23 cellular contexts compared by ENCODE assay signal in genomic region chr1:160911925-160912324, GRCh38. TPM values are rescaled to one million over a fixed set of nuclear protein-coding genes. Genes with fewer than 3 reads are reported as not detected.
A peak's percentile ranks its signal among the peaks of the same experiment; 100 is the strongest.
DNase-seq lines count a peak whose midpoint lies in the region; TF ChIP-seq lines count a peak whose summit lies in the region.
"Had no signal": no experiment of that assay in that cellular context is flagged by ENCODE, and none has a peak within 500 bp of the region (broad histone marks: within the 10 kb centered on the region; RNA-seq: fewer than 3 reads in every experiment).

No MANE protein-coding gene starts in this region.

- no peaks in the 10 kb centered on the region for H3K9me3 ChIP-seq in mesodermal cell (ENCODE audit: control insufficient read depth, low read length)
- no peaks in the 10 kb centered on the region for H3K9me3 ChIP-seq in testis

- peak overlapping the region; percentile 36 for H3K4me3 Mint-ChIP-seq in Calu3 (ENCODE audit: low read depth, unreplicated experiment)
- H3K4me3 Mint-ChIP-seq: CD4-positive, alpha-beta T cell had no signal

- TF ChIP-seq CTCF in Calu3 (IDR thresholded peaks at IDR 0.05; ENCODE audit: unreplicated experiment) (no peak), coronary artery (IDR thresholded peaks at IDR 0.05) (no peak), testis (IDR thresholded peaks at IDR 0.05) (no peak)

- no peaks in the 10 kb centered on the region for H3K9me3 Mint-ChIP-seq in Calu3 (ENCODE audit: low read depth, unreplicated experiment)
- H3K9me3 Mint-ChIP-seq: CD4-positive, alpha-beta T cell had no signal

- no peak overlapping the region for H3K27ac Mint-ChIP-seq in Calu3 (ENCODE audit: unreplicated experiment)
- H3K27ac Mint-ChIP-seq: CD4-positive, alpha-beta T cell had no signal

- peaks cover 64% of the 10 kb centered on the region for H3K27me3 Mint-ChIP-seq in Calu3 (ENCODE audit: unreplicated experiment)
- H3K27me3 Mint-ChIP-seq: CD4-positive, alpha-beta T cell had no signal

- no TSS peak for BruUV-seq in Calu3 (replicated peaks; lab: Mats Ljungman, UMichigan)

- H3K4me1 Mint-ChIP-seq in Calu3 (ENCODE audit: low read depth, unreplicated experiment), result peaks cover 17% of the 10 kb centered on the region

- H3K27me3 ChIP-seq in testis, result no peaks in the 10 kb centered on the region

- TF ChIP-seq POLR2A in testis (IDR thresholded peaks at IDR 0.05), result no peak

- intact Hi-C loops in Calu3 (cut with micrococcal nuclease; ENCODE audit: unreplicated experiment) (no loop called here), testis (cut with DNase I; ENCODE audit: low total_unique reads) (no loop called here)

- peaks cover 21% of the 10 kb centered on the region for H3K4me1 ChIP-seq in mesodermal cell (ENCODE audit: control insufficient read depth, insufficient read depth, low read length, poor library complexity, severe bottlenecking)
- peaks cover 43% of the 10 kb centered on the region for H3K4me1 ChIP-seq in testis

- CTCF ChIA-PET in Calu3 (lab: Charles Lee), result interaction anchor here (1.3 kb wide), 1 partner anchor 42 kb away, joined by 6 read pairs; the partner anchor contains the start of gene ITLN2

- DNase-seq in Calu3 (no peak), coronary artery (ENCODE audit: low spot score) (no peak), testis (no peak), NOMO-1 (lab: John Stamatoyannopoulos, UW; ENCODE audit: unreplicated experiment in 2 of 2) (no peak), nucleus accumbens (lab: John Stamatoyannopoulos, UW) (no peak), NCI-H1436 treated with DMSO at 0.1 percent for 48 hours (lab: John Stamatoyannopoulos, UW) (no peak)
- no peak for DNase-seq in activated CD4-positive, CD25-positive, alpha-beta regulatory T cell (lab: John Stamatoyannopoulos, UW)
- DNase-seq: CD4-positive, alpha-beta T cell; GF-D8; NCI-H1092; NCI-H146; NCI-H2029 treated with DMSO at 0.1 percent for 48 hours; NCI-H2171; NCI-H526 treated with DMSO at 0.1 percent for 48 hours; SHP77 had no signal

- H3K36me3 ChIP-seq in mesodermal cell (ENCODE audit: control insufficient read depth, insufficient read depth, low read length), result no peaks in the 10 kb centered on the region
- H3K36me3 ChIP-seq in testis (ENCODE audit: low read depth, missing control alignments), result no peaks in the 10 kb centered on the region

- H3K4me3 ChIP-seq in coronary artery, result no peak overlapping the region
- H3K4me3 ChIP-seq in mesodermal cell (ENCODE audit: extremely low read depth, insufficient read depth, low read length, poor library complexity, severe bottlenecking), result no peak overlapping the region
- no peak overlapping the region for H3K4me3 ChIP-seq in testis
- H3K4me3 ChIP-seq: SK-N-MC had no signal

- no peaks in the 10 kb centered on the region for H3K36me3 Mint-ChIP-seq in Calu3 (ENCODE audit: insufficient read depth, unreplicated experiment)

- 75 to 90% methylated on average over 1 of the region's 2 CpGs for WGBS in mesodermal cell (ENCODE audit: insufficient coverage in 2 of 2), 2 experiments
- 11 to 17% methylated on average over 2 of the region's 2 CpGs for WGBS in testis, 2 donors

- peak overlapping the region; percentile 50 to 84 for H3K27ac ChIP-seq in coronary artery
- H3K27ac ChIP-seq in mesodermal cell (ENCODE audit: low read depth, low read length, severe bottlenecking), result peak overlapping the region; percentile 98
- H3K27ac ChIP-seq in testis, result peak overlapping the region; percentile 64 to 73
- H3K27ac ChIP-seq: HL-60, SK-N-MC had no signal

RNA-seq across cellular contexts. Expression of gene ITLN1, which starts 26.9 kb away (rescaled TPM):
- total RNA-seq in Calu3 (2022) (0.54 TPM in 1 of 2 replicates, not detected in the other), testis (1 to 10 TPM; 2.3 to 8.8 TPM)
- 0.29 TPM for polyA plus RNA-seq in mesodermal cell (2013, experiment 1 of 2)
- polyA plus RNA-seq in mesodermal cell (2013, experiment 2 of 2), result not detected
- polyA plus RNA-seq in testis (ENCODE audit: insufficient read depth, low read depth, low replicate concordance), result 45.8 TPM
- total RNA-seq: CD4-positive, alpha-beta T cell; HT1080; IMR-90; MCF 10A; RPMI7951 had no signal
- polyA plus RNA-seq: BJ, IMR-90 had no signal

RNA-seq across cellular contexts. Expression of gene ITLN2, which starts 42.7 kb away (rescaled TPM):
- total RNA-seq in Calu3 (2022) (not detected in 2 replicates), testis (1 to 10 TPM in 1 of 2 donors, not detected in 1; 6.4 TPM)
- 7.3 TPM for polyA plus RNA-seq in mesodermal cell (2013, experiment 1 of 2)
- 5.1 TPM for polyA plus RNA-seq in mesodermal cell (2013, experiment 2 of 2)
- 1.5 TPM for polyA plus RNA-seq in testis (ENCODE audit: insufficient read depth, low read depth, low replicate concordance)
- total RNA-seq: CD4-positive, alpha-beta T cell; HT1080; IMR-90; MCF 10A; RPMI7951 had no signal
- polyA plus RNA-seq: BJ, IMR-90 had no signal

RNA-seq across cellular contexts. Expression of gene CD244, which starts 49.2 kb away (rescaled TPM):
- not detected in 2 replicates for total RNA-seq in Calu3 (2022)
- polyA plus RNA-seq in mesodermal cell (2013, experiment 1 of 2), result 1.2 TPM
- 1.2 TPM for polyA plus RNA-seq in mesodermal cell (2013, experiment 2 of 2)
- 1 to 10 TPM; 1.4 to 2.3 TPM for total RNA-seq in testis
- polyA plus RNA-seq in testis (ENCODE audit: insufficient read depth, low read depth, low replicate concordance), result 2.4 TPM
- total RNA-seq: HT1080, IMR-90, MCF 10A, RPMI7951 had no signal
- polyA plus RNA-seq: BJ, IMR-90 had no signal
